8 cellular contexts compared by ENCODE assay signal in the genomic region with DNA sequence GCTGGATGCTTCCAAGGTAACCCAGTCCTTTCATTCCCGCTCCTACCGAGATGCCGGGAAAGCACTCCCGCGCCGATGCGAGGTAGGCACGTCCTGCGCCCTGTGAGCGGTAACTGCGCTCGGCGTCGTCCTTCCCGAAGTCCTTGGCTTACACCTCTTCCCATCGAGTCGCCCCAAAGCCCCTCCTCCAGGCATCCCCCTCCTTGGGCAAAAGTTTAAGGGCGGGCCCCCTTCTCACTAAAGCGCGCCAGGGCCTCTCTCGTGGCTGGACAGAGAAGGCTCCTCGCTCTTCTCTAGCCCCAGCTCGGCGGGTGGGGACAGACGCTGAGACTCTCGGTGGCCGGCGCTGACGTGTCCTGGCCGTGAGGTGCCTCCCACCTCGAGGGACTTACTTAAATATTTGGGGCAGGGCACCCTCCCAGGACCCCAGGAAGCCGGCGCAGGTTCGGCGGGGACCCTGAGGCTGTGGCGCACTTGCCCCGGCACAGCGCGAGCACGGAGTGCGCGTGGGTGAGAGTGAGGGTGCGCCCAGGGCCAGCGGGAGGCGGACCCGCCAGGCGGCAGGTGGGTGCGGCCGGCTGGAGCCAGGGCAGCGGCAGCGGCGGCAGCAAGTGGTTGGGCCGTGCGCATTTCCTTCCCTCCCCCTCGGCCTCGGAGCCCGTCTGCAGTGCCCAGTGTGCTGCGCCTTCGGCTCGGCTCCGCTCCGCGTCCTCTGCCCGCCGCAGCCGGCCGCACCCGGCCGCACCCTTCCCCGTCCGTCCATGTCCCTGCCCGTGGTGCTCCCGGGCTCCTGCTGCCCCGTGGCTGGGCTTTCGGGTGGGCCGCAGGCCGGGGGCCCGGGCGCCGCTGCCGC. TPM values are rescaled to one million over a fixed set of nuclear protein-coding genes. Genes with fewer than 3 reads are reported as not detected.
DNase-seq lines count a peak whose midpoint lies in the region; ATAC-seq and TF ChIP-seq lines count a peak whose summit lies in the region.

A gene with protein sequence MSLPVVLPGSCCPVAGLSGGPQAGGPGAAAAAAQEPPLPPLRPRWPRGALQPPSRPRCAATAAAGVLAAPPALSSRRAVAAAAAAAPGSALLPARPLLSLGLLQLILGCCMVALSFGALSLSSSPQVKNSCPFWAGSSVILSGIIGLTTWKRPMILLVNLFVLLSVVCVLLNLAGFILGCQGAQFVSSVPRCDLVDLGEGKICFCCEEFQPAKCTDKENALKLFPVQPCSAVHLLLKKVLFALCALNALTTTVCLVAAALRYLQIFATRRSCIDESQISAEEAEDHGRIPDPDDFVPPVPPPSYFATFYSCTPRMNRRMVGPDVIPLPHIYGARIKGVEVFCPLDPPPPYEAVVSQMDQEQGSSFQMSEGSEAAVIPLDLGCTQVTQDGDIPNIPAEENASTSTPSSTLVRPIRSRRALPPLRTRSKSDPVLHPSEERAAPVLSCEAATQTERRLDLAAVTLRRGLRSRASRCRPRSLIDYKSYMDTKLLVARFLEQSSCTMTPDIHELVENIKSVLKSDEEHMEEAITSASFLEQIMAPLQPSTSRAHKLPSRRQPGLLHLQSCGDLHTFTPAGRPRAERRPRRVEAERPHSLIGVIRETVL (plus strand): TSS at position 667 of the 853 bp plus-strand sequence. CDS start 95 bp downstream, at position 762.

- intact Hi-C loops in esophagus squamous epithelium (cut with DNase I), result no loop called here

- H3K36me3 ChIP-seq in esophagus squamous epithelium (no peaks in the 10 kb centered on the region), urinary bladder (ENCODE audit: insufficient read depth) (no peaks in the 10 kb centered on the region)

- H3K4me1 ChIP-seq in esophagus squamous epithelium (peaks cover 0 to 41% (median 4%) of the 10 kb centered on the region in 3 donors), urinary bladder (ENCODE audit: insufficient read depth) (no peaks in the 10 kb centered on the region)

- H3K4me3 ChIP-seq in esophagus squamous epithelium (peak within 1 kb of the TSS; percentile 43 to 81 (median 64)), urinary bladder (ENCODE audit: low read depth, low read length) (peak within 1 kb of the TSS; percentile 57)

- TF ChIP-seq POLR2A in esophagus squamous epithelium (IDR thresholded peaks at IDR 0.05), result peak in 2 of 4 donors; percentile 40 to 42

- DNase-seq in ELF-1 (ENCODE audit: low read depth, low spot score) (peak; percentile 71), HK-2 (ENCODE audit: unreplicated experiment) (peak; percentile 24), SK-MEL-5 (ENCODE audit: low read depth, low spot score) (peak; percentile 67), esophagus squamous epithelium (lab: John Stamatoyannopoulos, UW) (no peak), midbrain (lab: John Stamatoyannopoulos, UW) (peak; percentile 58), GDM1 (lab: John Stamatoyannopoulos, UW) (no peak)

- peak within 1 kb of the TSS; percentile 51 to 84 (median 76) for H3K27ac ChIP-seq in esophagus squamous epithelium
- H3K27ac ChIP-seq in urinary bladder (ENCODE audit: low read depth), result no peak within 1 kb of the TSS

- TF ChIP-seq CTCF in esophagus squamous epithelium (IDR thresholded peaks at IDR 0.05), result peak in 3 of 6 experiments; percentile 5 to 52 (median 25)

- H3K9me3 ChIP-seq in esophagus squamous epithelium, result no peaks in the 10 kb centered on the region

- no peak for ATAC-seq in HG02763 (IDR thresholded peaks at IDR 0.05; ENCODE audit: unreplicated experiment)

- peaks cover 0 to 17% (median 0%) of the 10 kb centered on the region in 4 donors for H3K27me3 ChIP-seq in esophagus squamous epithelium

- 12% methylated on average over 17 of the region's 81 CpGs; no CpG with 5 or more reads in 1 of the 2 donors for WGBS in esophagus squamous epithelium, 2 donors
- WGBS in urinary bladder, result under 1% methylated on average over 81 of the region's 81 CpGs

- in situ Hi-C loops in SK-MEL-5 (cut with HindIII; ENCODE audit: low pct_unique_long_range_greater_than_20kb, low sequenced_read_pairs), result loop anchor here (25.0 kb wide), 1 partner anchor 137 kb away; no protein-coding TSS in a partner anchor

RNA-seq across cellular contexts. Expression of the gene that starts here (rescaled TPM):
- total RNA-seq in SK-MEL-5 (2014; rRNA removed; shearing (Covaris generic)), result 2.7 and 3.1 TPM in 2 replicates
- 6.4 and 7.5 TPM in 2 replicates for polyA plus RNA-seq in SK-MEL-5 (2015; cell fraction: cytosol; rRNA removed)
- 43.2 and 46.7 TPM in 2 replicates for polyA plus RNA-seq in SK-MEL-5 (2015; cell fraction: nucleus; rRNA removed)
- total RNA-seq in esophagus squamous epithelium (1 to 10 TPM; 1.5 to 9.2 (median 3.2) TPM), urinary bladder (11.6 TPM)
- 7.2 TPM for polyA plus RNA-seq in urinary bladder

Comparison
In these comparisons a context has a peak if more than half of its experiments do, and no peak if none do; other contexts are left out.
1. DNase-seq: peak in ELF-1 (single experiment), HK-2 (single experiment), SK-MEL-5 (single experiment) and midbrain (single experiment); none in esophagus squamous epithelium (single experiment) and GDM1 (single experiment).